In the genomic region with DNA sequence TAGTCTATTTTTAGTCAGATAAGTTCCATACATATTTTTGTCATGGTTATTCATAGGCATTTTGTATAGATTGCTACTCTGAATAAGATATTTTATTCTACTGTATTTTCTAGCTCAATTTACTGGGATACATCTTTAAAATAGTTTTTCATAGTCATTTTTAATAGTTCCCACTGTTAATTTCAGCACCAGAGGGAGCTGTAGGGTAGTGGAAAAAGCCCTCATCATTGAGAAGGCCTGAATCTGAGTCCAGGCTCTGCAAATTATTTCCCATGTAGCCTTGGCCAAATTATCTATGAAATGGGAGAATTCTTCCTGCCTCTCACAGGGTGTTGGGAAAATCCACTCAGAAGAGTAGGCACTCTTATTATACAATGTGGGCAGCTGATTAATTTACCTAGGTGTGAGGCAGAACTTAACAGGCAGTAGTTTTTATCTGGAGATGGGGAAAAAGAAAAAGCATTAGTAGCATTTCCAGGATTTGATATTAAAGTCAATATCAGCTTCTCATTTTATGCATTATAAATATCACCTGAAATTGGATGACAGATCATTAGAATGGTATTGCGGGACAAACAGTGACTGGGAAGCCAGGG, we compare ENCODE assay signal across 8 cellular contexts.
DNase-seq lines count a peak whose midpoint lies in the region; ATAC-seq, FAIRE-seq and TF ChIP-seq lines count a peak whose summit lies in the region.

No MANE protein-coding gene starts in this region.

- intact Hi-C loops in left ventricle myocardium superior (cut with micrococcal nuclease) = loop anchor here (10.0 kb wide), 1 partner anchor 1173 kb away; no protein-coding TSS in a partner anchor

- H3K79me2 ChIP-seq in KMS-11 (ENCODE audit: insufficient read depth, low read depth) = no peaks in the 10 kb centered on the region

- no peaks in the 10 kb centered on the region for H3K27me3 ChIP-seq in KMS-11 (ENCODE audit: insufficient read depth, low read depth)

- H3K9ac ChIP-seq in KMS-11 = no peak overlapping the region

- no peak overlapping the region for H3K4me3 ChIP-seq in KMS-11 (IDR thresholded peaks at IDR 0.05; ENCODE audit: insufficient read depth, low read depth, low read length)

- no peaks in the 10 kb centered on the region for H3K36me3 ChIP-seq in KMS-11 (ENCODE audit: insufficient read depth)

- DNase-seq in DMS 273 treated with DMSO at 0.1 percent for 48 hours (lab: John Stamatoyannopoulos, UW) = peak; percentile 35
- no peak for DNase-seq in left ventricle myocardium superior
- peak; percentile 33 for DNase-seq in urothelium cell line (ENCODE audit: low spot score)
- DNase-seq in activated gamma-delta T cell (lab: John Stamatoyannopoulos, UW) = no peak

- H3K4me2 ChIP-seq in KMS-11 = no peak overlapping the region

- no peaks in the 10 kb centered on the region for H3K4me1 ChIP-seq in KMS-11 (ENCODE audit: low read depth, poor library complexity, severe bottlenecking)

- no peaks in the 10 kb centered on the region for H4K20me1 ChIP-seq in KMS-11 (ENCODE audit: insufficient read depth)

- H3K27ac ChIP-seq in KMS-11 = no peak overlapping the region

- H2AFZ ChIP-seq in KMS-11 (ENCODE audit: low read depth) = no peak overlapping the region

- FAIRE-seq in urothelium cell line (lab: Jason Lieb, UNC) = no peak

- ATAC-seq in SK-N-SH treated with all-trans-retinoic acid at 6 μM for 48 hours (peak; percentile 74; the same call in 2 of the 3 replicates), left ventricle myocardium superior (peak; percentile 60), GM21367 (IDR thresholded peaks at IDR 0.05; ENCODE audit: unreplicated experiment) (no peak), HG03565 (IDR thresholded peaks at IDR 0.05; ENCODE audit: unreplicated experiment) (no peak)

- TF ChIP-seq CTCF in KMS-11 (conservative IDR thresholded peaks at IDR 0.05; ENCODE audit: low read depth, low read length) = peak; percentile 84

TF ChIP-seq in SK-N-SH treated with all-trans-retinoic acid at 6 μM for 48 hours, 23 proteins besides CTCF, POLR2A, EP300 and RAD21:
- TF ChIP-seq SNAI2 (CRISPR knock-in tag; IDR thresholded peaks at IDR 0.05) (no peak), ARNTL (CRISPR knock-in tag; IDR thresholded peaks at IDR 0.05; ENCODE audit: borderline replicate concordance, low read depth) (no peak), TCF4 (CRISPR knock-in tag; IDR thresholded peaks at IDR 0.05; ENCODE audit: borderline replicate concordance) (no peak), ESRRG (CRISPR knock-in tag; IDR thresholded peaks at IDR 0.05) (no peak), OSR1 (CRISPR knock-in tag; IDR thresholded peaks at IDR 0.05) (no peak)
- TF ChIP-seq, protein P1, sequence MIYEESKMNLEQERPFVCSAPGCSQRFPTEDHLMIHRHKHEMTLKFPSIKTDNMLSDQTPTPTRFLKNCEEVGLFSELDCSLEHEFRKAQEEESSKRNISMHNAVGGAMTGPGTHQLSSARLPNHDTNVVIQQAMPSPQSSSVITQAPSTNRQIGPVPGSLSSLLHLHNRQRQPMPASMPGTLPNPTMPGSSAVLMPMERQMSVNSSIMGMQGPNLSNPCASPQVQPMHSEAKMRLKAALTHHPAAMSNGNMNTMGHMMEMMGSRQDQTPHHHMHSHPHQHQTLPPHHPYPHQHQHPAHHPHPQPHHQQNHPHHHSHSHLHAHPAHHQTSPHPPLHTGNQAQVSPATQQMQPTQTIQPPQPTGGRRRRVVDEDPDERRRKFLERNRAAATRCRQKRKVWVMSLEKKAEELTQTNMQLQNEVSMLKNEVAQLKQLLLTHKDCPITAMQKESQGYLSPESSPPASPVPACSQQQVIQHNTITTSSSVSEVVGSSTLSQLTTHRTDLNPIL (CRISPR knock-in tag; IDR thresholded peaks at IDR 0.05; ENCODE audit: low read depth) = no peak
- TF ChIP-seq, protein P2, sequence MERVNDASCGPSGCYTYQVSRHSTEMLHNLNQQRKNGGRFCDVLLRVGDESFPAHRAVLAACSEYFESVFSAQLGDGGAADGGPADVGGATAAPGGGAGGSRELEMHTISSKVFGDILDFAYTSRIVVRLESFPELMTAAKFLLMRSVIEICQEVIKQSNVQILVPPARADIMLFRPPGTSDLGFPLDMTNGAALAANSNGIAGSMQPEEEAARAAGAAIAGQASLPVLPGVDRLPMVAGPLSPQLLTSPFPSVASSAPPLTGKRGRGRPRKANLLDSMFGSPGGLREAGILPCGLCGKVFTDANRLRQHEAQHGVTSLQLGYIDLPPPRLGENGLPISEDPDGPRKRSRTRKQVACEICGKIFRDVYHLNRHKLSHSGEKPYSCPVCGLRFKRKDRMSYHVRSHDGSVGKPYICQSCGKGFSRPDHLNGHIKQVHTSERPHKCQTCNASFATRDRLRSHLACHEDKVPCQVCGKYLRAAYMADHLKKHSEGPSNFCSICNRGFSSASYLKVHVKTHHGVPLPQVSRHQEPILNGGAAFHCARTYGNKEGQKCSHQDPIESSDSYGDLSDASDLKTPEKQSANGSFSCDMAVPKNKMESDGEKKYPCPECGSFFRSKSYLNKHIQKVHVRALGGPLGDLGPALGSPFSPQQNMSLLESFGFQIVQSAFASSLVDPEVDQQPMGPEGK (CRISPR knock-in tag; IDR thresholded peaks at IDR 0.05; ENCODE audit: borderline replicate concordance) = no peak

Comparison
In these comparisons a context has a peak if more than half of its experiments do, and no peak if none do; other contexts are left out.
1. DNase-seq: peak in DMS 273 treated with DMSO at 0.1 percent for 48 hours (single experiment) and urothelium cell line (single experiment); none in left ventricle myocardium superior (single experiment) and activated gamma-delta T cell (single experiment).
2. ATAC-seq: peak in SK-N-SH treated with all-trans-retinoic acid at 6 μM for 48 hours (single experiment) and left ventricle myocardium superior (single experiment); none in GM21367 (single experiment) and HG03565 (single experiment).